ENCODE assay signal across 7 cellular contexts in the genomic region with DNA sequence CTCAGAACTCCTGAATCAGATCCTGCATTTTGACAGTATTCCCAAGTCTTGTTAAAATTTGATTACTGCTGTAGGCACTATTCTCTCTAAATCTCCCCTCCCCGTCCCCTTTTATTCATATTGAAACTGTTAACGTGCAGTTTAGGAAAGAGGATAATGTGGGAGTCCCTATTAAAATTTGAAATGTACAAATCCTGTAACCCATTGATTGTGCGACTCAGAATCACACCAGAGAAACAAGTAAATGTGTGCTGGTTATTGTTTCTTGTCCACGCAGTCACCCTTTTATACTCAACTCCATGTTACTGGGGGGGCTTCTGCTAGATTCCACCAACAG. TPM values are rescaled to one million over a fixed set of nuclear protein-coding genes. Genes with fewer than 3 reads are reported as not detected.
DNase-seq lines count a peak whose midpoint lies in the region; ATAC-seq and TF ChIP-seq lines count a peak whose summit lies in the region.

No MANE protein-coding gene starts in this region.

- H3K9me3 Mint-ChIP-seq in activated CD8-positive, alpha-beta T cell treated with anti-CD3 and anti-CD28 coated beads for 36 hours, result no peaks in the 10 kb centered on the region
- no peaks in the 10 kb centered on the region for H3K9me3 Mint-ChIP-seq in stimulated activated effector memory CD8-positive, alpha-beta T cell treated with anti-CD3 and anti-CD28 coated beads, Interleukin-12 subunit alpha, Interleukin-12 subunit beta, amount 100 ng/mL, for 72 hours

- intact Hi-C loops in activated CD8-positive, alpha-beta T cell treated with anti-CD3 and anti-CD28 coated beads for 36 hours (cut with micrococcal nuclease), result loop anchor here (2.0 kb wide), 2 partner anchors 32 to 80 kb away; partner anchors contain the start of genes CCT8 and USP16

- H3K9me3 ChIP-seq in hepatocyte (ENCODE audit: low read depth), result no peaks in the 10 kb centered on the region

- H3K36me3 ChIP-seq in hepatocyte (replicated peaks; ENCODE audit: insufficient read depth, low read depth), result no peaks in the 10 kb centered on the region

- H3K4me3 Mint-ChIP-seq in activated CD8-positive, alpha-beta T cell treated with anti-CD3 and anti-CD28 coated beads for 36 hours, result peak overlapping the region; percentile 82
- H3K4me3 Mint-ChIP-seq in stimulated activated effector memory CD8-positive, alpha-beta T cell treated with anti-CD3 and anti-CD28 coated beads, Interleukin-12 subunit alpha, Interleukin-12 subunit beta, amount 100 ng/mL, for 72 hours, result peak overlapping the region; percentile 93

- peaks cover 8% of the 10 kb centered on the region for H3K4me1 ChIP-seq in hepatocyte (ENCODE audit: insufficient read depth)

- H3K27me3 ChIP-seq in hepatocyte, result no peaks in the 10 kb centered on the region

- POLR2A ChIA-PET in activated CD8-positive, alpha-beta T cell treated with anti-CD3 and anti-CD28 coated beads for 36 hours (lab: Charles Lee), result interaction anchor here (0.7 to 3.8 kb wide), 11 partner anchors 9 to 109 kb away, joined by 3 to 30 read pairs (median 8); partner anchors contain the start of genes CCT8, RWDD2B and USP16

- peak overlapping the region; percentile 92 for H3K27ac Mint-ChIP-seq in activated CD8-positive, alpha-beta T cell treated with anti-CD3 and anti-CD28 coated beads for 36 hours
- H3K27ac Mint-ChIP-seq in stimulated activated effector memory CD8-positive, alpha-beta T cell treated with anti-CD3 and anti-CD28 coated beads, Interleukin-12 subunit alpha, Interleukin-12 subunit beta, amount 100 ng/mL, for 72 hours, result peak overlapping the region; percentile 97

- peaks cover 38% of the 10 kb centered on the region for H3K79me2 ChIP-seq in hepatocyte

- in situ Hi-C loops in ACHN (cut with HindIII; ENCODE audit: low pct_ligation_motif_present, low pct_unique_long_range_greater_than_20kb, low sequenced_read_pairs), result no loop called here

- peaks cover 9% of the 10 kb centered on the region for H3K36me3 Mint-ChIP-seq in activated CD8-positive, alpha-beta T cell treated with anti-CD3 and anti-CD28 coated beads for 36 hours (ENCODE audit: low read depth)
- H3K36me3 Mint-ChIP-seq in stimulated activated effector memory CD8-positive, alpha-beta T cell treated with anti-CD3 and anti-CD28 coated beads, Interleukin-12 subunit alpha, Interleukin-12 subunit beta, amount 100 ng/mL, for 72 hours, result peaks cover 31% of the 10 kb centered on the region

- peak overlapping the region; percentile 70 for H2AFZ ChIP-seq in hepatocyte

- peaks cover 37% of the 10 kb centered on the region for H3K4me1 Mint-ChIP-seq in activated CD8-positive, alpha-beta T cell treated with anti-CD3 and anti-CD28 coated beads for 36 hours (ENCODE audit: low read depth)
- peaks cover 39% of the 10 kb centered on the region for H3K4me1 Mint-ChIP-seq in stimulated activated effector memory CD8-positive, alpha-beta T cell treated with anti-CD3 and anti-CD28 coated beads, Interleukin-12 subunit alpha, Interleukin-12 subunit beta, amount 100 ng/mL, for 72 hours

- ATAC-seq in activated CD8-positive, alpha-beta T cell treated with anti-CD3 and anti-CD28 coated beads for 36 hours, result no peak
- no peak for ATAC-seq in stimulated activated effector memory CD8-positive, alpha-beta T cell treated with anti-CD3 and anti-CD28 coated beads, Interleukin-12 subunit alpha, Interleukin-12 subunit beta, amount 100 ng/mL, for 72 hours
- no peak for ATAC-seq in GM21529 (IDR thresholded peaks at IDR 0.05; ENCODE audit: unreplicated experiment)

- H3K4me3 ChIP-seq in HFF-Myc (replicated peaks; ENCODE audit: low read depth, low read length), result peak overlapping the region; percentile 89
- H3K4me3 ChIP-seq in hepatocyte, result peak overlapping the region; percentile 11

- H4K20me1 ChIP-seq in hepatocyte (ENCODE audit: insufficient read depth, poor library complexity, severe bottlenecking), result no peaks in the 10 kb centered on the region

- peak overlapping the region; percentile 74 for H3K4me2 ChIP-seq in hepatocyte

- CTCF ChIA-PET in activated CD8-positive, alpha-beta T cell treated with anti-CD3 and anti-CD28 coated beads for 36 hours (lab: Charles Lee), result interaction anchor here (0.8 to 1.6 kb wide), 6 partner anchors 9 to 157 kb away, joined by 3 to 4 read pairs (median 3); partner anchors contain the start of gene RWDD2B

- no peaks in the 10 kb centered on the region for H3K9me2 ChIP-seq in hepatocyte (replicated peaks; ENCODE audit: insufficient read depth)

- 64% methylated on average over 4 of the region's 4 CpGs for WGBS in hepatocyte (ENCODE audit: low lambda C conversion rate, missing lambda C conversion rate)

- H3K27ac ChIP-seq in hepatocyte, result peak overlapping the region; percentile 78

- DNase-seq in HFF-Myc (ENCODE audit: extremely low read depth, low read depth) (no peak), hepatocyte (ENCODE audit: low spot score) (no peak), ACHN (no peak), HK-2 (ENCODE audit: unreplicated experiment) (no peak)
- DNase-seq in activated CD8-positive, alpha-beta T cell treated with anti-CD3 and anti-CD28 coated beads for 36 hours, result no peak
- DNase-seq in stimulated activated effector memory CD8-positive, alpha-beta T cell treated with anti-CD3 and anti-CD28 coated beads, Interleukin-12 subunit alpha, Interleukin-12 subunit beta, amount 100 ng/mL, for 72 hours (ENCODE audit: low spot score in 2 of 2), result no peak

- H3K27me3 Mint-ChIP-seq in activated CD8-positive, alpha-beta T cell treated with anti-CD3 and anti-CD28 coated beads for 36 hours, result no peaks in the 10 kb centered on the region

- TF ChIP-seq CTCF in HFF-Myc (IDR thresholded peaks at IDR 0.05; ENCODE audit: low read depth, low read length, missing control alignments) (no peak), hepatocyte (IDR thresholded peaks at IDR 0.05; ENCODE audit: poor library complexity) (no peak)
- TF ChIP-seq CTCF in activated CD8-positive, alpha-beta T cell treated with anti-CD3 and anti-CD28 coated beads for 36 hours (IDR thresholded peaks at IDR 0.05), result no peak

RNA-seq across cellular contexts. Expression of gene LTN1, which starts 0.6 kb away (rescaled TPM):
- 10 to 100 TPM; 26.7 to 28.0 TPM for total RNA-seq in activated CD8-positive, alpha-beta T cell treated with anti-CD3 and anti-CD28 coated beads for 36 hours
- 31.2 and 35.8 TPM in 2 replicates for total RNA-seq in hepatocyte
- polyA plus RNA-seq in hepatocyte, result 9.3 and 9.7 TPM in 2 replicates

RNA-seq across cellular contexts. Expression of gene RWDD2B, which starts 25.9 kb away (rescaled TPM):
- 10 to 100 TPM; 14.7 to 14.9 TPM for total RNA-seq in activated CD8-positive, alpha-beta T cell treated with anti-CD3 and anti-CD28 coated beads for 36 hours
- total RNA-seq in hepatocyte, result 7.8 and 9.8 TPM in 2 replicates
- polyA plus RNA-seq in hepatocyte, result 3.9 and 4.7 TPM in 2 replicates

RNA-seq across cellular contexts. Expression of gene USP16, which starts 31.2 kb away (rescaled TPM):
- total RNA-seq in activated CD8-positive, alpha-beta T cell treated with anti-CD3 and anti-CD28 coated beads for 36 hours, result 10 to 100 TPM; 39.9 TPM
- 30.7 and 35.8 TPM in 2 replicates for total RNA-seq in hepatocyte
- polyA plus RNA-seq in hepatocyte, result 25.9 and 35.6 TPM in 2 replicates
